Comparison of ENCODE assay signal across 10 cellular contexts in the genomic region with DNA sequence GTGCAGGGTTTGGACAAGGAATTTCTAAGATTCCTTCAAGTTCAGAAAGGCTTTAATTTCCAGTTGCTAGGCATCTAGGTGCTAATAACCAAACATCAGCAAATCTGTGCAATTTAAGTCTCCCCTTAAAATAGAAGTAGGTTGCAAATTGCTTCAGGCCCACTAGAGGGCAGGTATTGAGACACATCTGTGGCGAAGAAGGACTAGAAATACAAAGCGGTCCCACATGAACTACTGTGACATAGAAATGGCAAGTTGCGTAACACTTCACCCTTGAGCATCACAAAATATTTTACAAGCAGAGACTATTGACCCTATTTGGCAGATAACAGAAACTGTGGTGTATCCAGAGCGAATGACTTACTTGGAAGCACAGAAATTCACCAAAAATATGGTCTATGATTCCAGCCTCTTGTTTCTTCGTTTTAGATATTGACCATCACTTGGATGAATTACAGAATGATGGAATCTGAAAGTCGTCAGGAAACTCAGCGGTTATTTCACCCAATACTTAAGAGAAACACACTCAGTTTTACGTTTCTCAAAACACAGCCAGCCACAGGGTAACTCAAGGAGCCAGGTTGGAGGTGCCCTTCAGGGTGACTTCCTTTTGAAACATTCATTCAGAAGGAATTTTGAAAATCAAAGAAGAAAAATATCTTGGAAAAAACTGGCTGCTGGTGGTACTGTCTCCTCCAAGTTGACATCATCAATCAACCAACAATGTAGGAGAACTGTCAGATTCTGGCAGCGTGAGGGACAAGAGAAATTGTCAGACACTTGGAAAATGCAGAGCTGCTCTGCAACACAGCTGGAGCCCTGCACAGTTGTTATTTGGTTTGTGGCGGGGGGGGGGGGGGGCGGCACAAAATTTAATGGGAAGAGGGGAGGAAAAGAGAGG.
DNase-seq lines count a peak whose midpoint lies in the region; ATAC-seq and TF ChIP-seq lines count a peak whose summit lies in the region.
"Had no signal": no experiment of that assay in that cellular context is flagged by ENCODE, and none has a peak within 500 bp of the region (broad histone marks: within the 10 kb centered on the region; RNA-seq: fewer than 3 reads in every experiment).

No MANE protein-coding gene starts in this region.

- no peak overlapping the region for H2BK12ac ChIP-seq in trophoblast cell (ENCODE audit: low read length)

- H3K23ac ChIP-seq in trophoblast cell (ENCODE audit: low read length), result no peak overlapping the region

- H3K14ac ChIP-seq in trophoblast cell (ENCODE audit: low read length), result no peak overlapping the region

- no peak overlapping the region for H4K8ac ChIP-seq in trophoblast cell (ENCODE audit: low read depth, low read length)

- no peaks in the 10 kb centered on the region for H3K79me2 ChIP-seq in trophoblast cell (ENCODE audit: control insufficient read depth, insufficient read depth, low read length, poor library complexity)

- H3K4me3 ChIP-seq in trophoblast cell (ENCODE audit: low read depth, low read length), result no peak overlapping the region
- no peak overlapping the region for H3K4me3 ChIP-seq in vagina

- no peaks in the 10 kb centered on the region for H3K27me3 ChIP-seq in trophoblast cell (ENCODE audit: insufficient read depth, low read length)
- no peaks in the 10 kb centered on the region for H3K27me3 ChIP-seq in vagina

- H4K12ac ChIP-seq in trophoblast cell (ENCODE audit: low read depth, low read length), result no peak overlapping the region

- H3K4me1 ChIP-seq in trophoblast cell (ENCODE audit: control insufficient read depth in 1 of 2, insufficient read depth in 2 of 2, low read length in 2 of 2) (no peaks in the 10 kb centered on the region), vagina (no peaks in the 10 kb centered on the region)

- no peaks in the 10 kb centered on the region for H3K79me1 ChIP-seq in trophoblast cell (ENCODE audit: low read length)

- peaks cover 6% of the 10 kb centered on the region for H3K27me3 Mint-ChIP-seq in brain
- H3K27me3 Mint-ChIP-seq: stimulated activated naive CD8-positive, alpha-beta T cell treated with anti-CD3 and anti-CD28 coated beads, Interleukin-15, Interleukin-2, amounts not matched to agents 100 ng/mL and 50 ng/mL, for 24 hours had no signal

- intact Hi-C loops in posterior cingulate gyrus (cut with DNase I), result no loop called here
- intact Hi-C loops in vagina (cut with DNase I), result no loop called here

- H3K9me3 Mint-ChIP-seq in brain, result peaks cover 0 to 2% (median 0%) of the 10 kb centered on the region in 5 experiments
- H3K9me3 Mint-ChIP-seq: stimulated activated naive CD8-positive, alpha-beta T cell treated with anti-CD3 and anti-CD28 coated beads, Interleukin-15, Interleukin-2, amounts not matched to agents 100 ng/mL and 50 ng/mL, for 24 hours had no signal

- TF ChIP-seq CTCF in GM12872 (IDR thresholded peaks at IDR 0.05; ENCODE audit: insufficient read depth, low read depth, low read length), result peak; percentile 66
- TF ChIP-seq CTCF in LNCAP (IDR thresholded peaks at IDR 0.05), result peak; percentile 74
- peak; percentile 47 to 71 for TF ChIP-seq CTCF in brain (conservative IDR thresholded peaks at IDR 0.05)
- TF ChIP-seq CTCF in vagina (IDR thresholded peaks at IDR 0.05), result no peak

- no peak overlapping the region for H3K4me2 ChIP-seq in trophoblast cell (ENCODE audit: low read length)

- no peak overlapping the region for H3K9ac ChIP-seq in trophoblast cell (ENCODE audit: low read length)

- DNase-seq in AG08395 (ENCODE audit: low spot score), result peak; percentile 4
- peak; percentile 24 to 70 for DNase-seq in trophoblast cell
- no peak for DNase-seq in posterior cingulate gyrus
- no peak for DNase-seq in vagina (ENCODE audit: extremely low spot score in 2 of 2)

- no peak overlapping the region for H2BK120ac ChIP-seq in trophoblast cell (ENCODE audit: insufficient read depth, low read length, poor library complexity)

- H4K91ac ChIP-seq in trophoblast cell (ENCODE audit: low read depth, low read length), result no peak overlapping the region

- no peak overlapping the region for H2BK5ac ChIP-seq in trophoblast cell (ENCODE audit: low read depth, low read length, poor library complexity)

- no peaks in the 10 kb centered on the region for H3K4me1 Mint-ChIP-seq in brain

- no peak for TF ChIP-seq POLR2A in vagina (IDR thresholded peaks at IDR 0.05)

- H3K27ac ChIP-seq in trophoblast cell (ENCODE audit: low read depth, low read length), result no peak overlapping the region
- no peak overlapping the region for H3K27ac ChIP-seq in vagina
- H3K27ac ChIP-seq: epithelial cell of prostate had no signal

- H3K36me3 Mint-ChIP-seq in brain, result no peaks in the 10 kb centered on the region

- no peak for ATAC-seq in esophagus mucosa

- H3K9me3 ChIP-seq in trophoblast cell (ENCODE audit: insufficient read depth, low read depth, low read length), result no peaks in the 10 kb centered on the region
- H3K9me3 ChIP-seq in vagina, result no peaks in the 10 kb centered on the region

- no peak overlapping the region for H3K4me3 Mint-ChIP-seq in brain
- H3K4me3 Mint-ChIP-seq: stimulated activated naive CD8-positive, alpha-beta T cell treated with anti-CD3 and anti-CD28 coated beads, Interleukin-15, Interleukin-2, amounts not matched to agents 100 ng/mL and 50 ng/mL, for 24 hours had no signal

- no peak overlapping the region for H2AK5ac ChIP-seq in trophoblast cell (ENCODE audit: low read length)

- H3K27ac Mint-ChIP-seq in brain, result peak overlapping the region in 1 of 5 experiments; percentile 0
- H3K27ac Mint-ChIP-seq: stimulated activated naive CD8-positive, alpha-beta T cell treated with anti-CD3 and anti-CD28 coated beads, Interleukin-15, Interleukin-2, amounts not matched to agents 100 ng/mL and 50 ng/mL, for 24 hours had no signal

- WGBS in trophoblast cell (ENCODE audit: extremely low coverage, insufficient coverage, insufficient read length), result no CpG with 5 or more reads among the region's 11 CpGs

- no peak overlapping the region for H3K4ac ChIP-seq in trophoblast cell (ENCODE audit: low read depth, low read length)

- no peaks in the 10 kb centered on the region for H3K36me3 ChIP-seq in trophoblast cell (ENCODE audit: control insufficient read depth in 1 of 2, insufficient read depth in 2 of 2, low read length in 2 of 2)
- no peaks in the 10 kb centered on the region for H3K36me3 ChIP-seq in vagina

- H2AFZ ChIP-seq in trophoblast cell (ENCODE audit: insufficient read depth, low read length, poor library complexity), result no peak overlapping the region

- no peak overlapping the region for H3K18ac ChIP-seq in trophoblast cell (ENCODE audit: low read length)

Comparison
In these comparisons a context has a peak if more than half of its experiments do, and no peak if none do; other contexts are left out.
1. DNase-seq: peak in AG08395 (single experiment) and trophoblast cell (2 of 2); none in posterior cingulate gyrus (0 of 10) and vagina (0 of 2).
2. CTCF ChIP-seq: peak in GM12872 (single experiment), LNCAP (single experiment) and brain (2 of 2); none in vagina (0 of 3).